ENCODE assay signal across 19 cellular contexts in genomic region chr1:22471610-22472009, GRCh38.
"Had no signal": no experiment of that assay in that cellular context is flagged by ENCODE, and none has a peak within 500 bp of the region (broad histone marks: within the 10 kb centered on the region; RNA-seq: fewer than 3 reads in every experiment).

No MANE protein-coding gene starts in this region.

- H3K27ac ChIP-seq: spleen, testis had no signal

- H3K4me3 ChIP-seq: pancreas, spleen, testis had no signal

- DNase-seq: activated CD4-positive, alpha-beta memory T cell treated with anti-CD3 and anti-CD28 coated beads for 36 hours; activated CD4-positive, alpha-beta T cell treated with anti-CD3 and anti-CD28 coated beads for 48 hours; activated naive CD4-positive, alpha-beta T cell treated with Interleukin-2 at 50 U/mL for 16 hours; activated naive CD8-positive, alpha-beta T cell treated with anti-CD3 and anti-CD28 coated beads for 36 hours; activated T-cell treated with anti-CD3 and anti-CD28 coated beads, Interleukin-2, amount 50 U/mL, for 48 hours; amniotic stem cell; caudate nucleus; effector CD8-positive, alpha-beta T cell; hippocampal formation; kidney glomerular epithelial cell; midbrain; nephron progenitor cell; spleen; stimulated activated CD4-positive, alpha-beta T cell treated with anti-CD3 and anti-CD28 coated beads, Interleukin-4, amount 100 ng/mL, for 1 hour; stimulated activated naive CD4-positive, alpha-beta T cell had no signal

- H3K27me3 Mint-ChIP-seq: activated CD4-positive, alpha-beta memory T cell treated with anti-CD3 and anti-CD28 coated beads for 36 hours; activated naive CD8-positive, alpha-beta T cell treated with anti-CD3 and anti-CD28 coated beads for 36 hours; brain; type B pancreatic cell had no signal

- H3K36me3 Mint-ChIP-seq: activated CD4-positive, alpha-beta memory T cell treated with anti-CD3 and anti-CD28 coated beads for 36 hours; brain; type B pancreatic cell had no signal

- H3K9me3 Mint-ChIP-seq: activated CD4-positive, alpha-beta memory T cell treated with anti-CD3 and anti-CD28 coated beads for 36 hours; activated naive CD8-positive, alpha-beta T cell treated with anti-CD3 and anti-CD28 coated beads for 36 hours; nephron progenitor cell; type B pancreatic cell had no signal

- H3K36me3 ChIP-seq: pancreas had no signal

- H3K4me3 Mint-ChIP-seq: activated CD4-positive, alpha-beta memory T cell treated with anti-CD3 and anti-CD28 coated beads for 36 hours; activated naive CD8-positive, alpha-beta T cell treated with anti-CD3 and anti-CD28 coated beads for 36 hours; brain; nephron progenitor cell; type B pancreatic cell had no signal

- H3K27me3 ChIP-seq: pancreas, spleen, testis had no signal

- H3K27ac Mint-ChIP-seq: activated CD4-positive, alpha-beta memory T cell treated with anti-CD3 and anti-CD28 coated beads for 36 hours; activated naive CD8-positive, alpha-beta T cell treated with anti-CD3 and anti-CD28 coated beads for 36 hours; nephron progenitor cell; type B pancreatic cell had no signal

- H3K9me3 ChIP-seq: pancreas, spleen, testis had no signal
